In genomic region chr14:61564623-61565091, GRCh38 we compare ENCODE assay signal across 10 cellular contexts.
DNase-seq lines count a peak whose midpoint lies in the region; ATAC-seq and TF ChIP-seq lines count a peak whose summit lies in the region.
"Had no signal": no experiment of that assay in that cellular context is flagged by ENCODE, and none has a peak within 500 bp of the region (broad histone marks: within the 10 kb centered on the region; RNA-seq: fewer than 3 reads in every experiment).

No MANE protein-coding gene starts in this region.

- H3K79me2 ChIP-seq in OCI-LY7 (ENCODE audit: insufficient read depth, low read depth, low read length), result no peaks in the 10 kb centered on the region

- H3K9me3 ChIP-seq in ovary (no peaks in the 10 kb centered on the region), OCI-LY7 (ENCODE audit: low read length) (no peaks in the 10 kb centered on the region)

- no peaks in the 10 kb centered on the region for H3K36me3 ChIP-seq in ovary
- no peaks in the 10 kb centered on the region for H3K36me3 ChIP-seq in OCI-LY7 (ENCODE audit: insufficient read depth, low read length)

- H3K9me2 ChIP-seq in OCI-LY7 (ENCODE audit: insufficient read depth, low read length), result no peaks in the 10 kb centered on the region

- H3K4me3 Mint-ChIP-seq in brain (no peak overlapping the region), mesothelial cell of epicardium (no peak overlapping the region)

- H3K4me1 Mint-ChIP-seq in brain, result peaks cover 48% of the 10 kb centered on the region
- peaks cover 53% of the 10 kb centered on the region for H3K4me1 Mint-ChIP-seq in mesothelial cell of epicardium

- no peaks in the 10 kb centered on the region for H3K36me3 Mint-ChIP-seq in brain
- no peaks in the 10 kb centered on the region for H3K36me3 Mint-ChIP-seq in mesothelial cell of epicardium

- peaks cover 14% of the 10 kb centered on the region for H3K4me1 ChIP-seq in ovary (ENCODE audit: insufficient read depth)
- peaks cover 64% of the 10 kb centered on the region for H3K4me1 ChIP-seq in OCI-LY7 (ENCODE audit: insufficient read depth, low read length, poor library complexity, severe bottlenecking)

- H3K27ac Mint-ChIP-seq in brain (peak overlapping the region in 3 of 5 experiments; percentile 44 to 63 (median 45)), mesothelial cell of epicardium (peak overlapping the region; percentile 11)

- peak; percentile 86 for DNase-seq in AG09309 (ENCODE audit: low read depth)
- DNase-seq in HT1080 (ENCODE audit: low read depth), result peak; percentile 98
- no peak for DNase-seq in mesothelial cell of epicardium (ENCODE audit: low spot score in 2 of 2, unreplicated experiment in 2 of 2)
- DNase-seq in ovary, result no peak
- DNase-seq in OCI-LY7 (ENCODE audit: low spot score), result no peak
- DNase-seq: left ventricle myocardium superior had no signal

- no peaks in the 10 kb centered on the region for H3K27me3 ChIP-seq in ovary

- H3K27me3 Mint-ChIP-seq in brain, result peaks cover 15% of the 10 kb centered on the region
- H3K27me3 Mint-ChIP-seq in mesothelial cell of epicardium (ENCODE audit: low read depth), result no peaks in the 10 kb centered on the region

- H3K4me3 ChIP-seq in AG09309 (ENCODE audit: control insufficient read depth, low read depth, low read length) (no peak overlapping the region), ovary (no peak overlapping the region), OCI-LY7 (ENCODE audit: low read depth, low read length, poor library complexity, severe bottlenecking) (no peak overlapping the region)

- no peak for TF ChIP-seq POLR2A in ovary (IDR thresholded peaks at IDR 0.05)

- H3K27ac ChIP-seq in ovary (no peak overlapping the region), OCI-LY7 (ENCODE audit: low read depth, low read length, poor library complexity, severe bottlenecking) (no peak overlapping the region)

- POLR2A ChIA-PET in OCI-LY7 (lab: Charles Lee), result interaction anchor here (0.6 to 6.8 kb wide), 6 partner anchors 12 to 517 kb away, joined by 3 to 64 read pairs (median 5); no protein-coding TSS in a partner anchor

- no peak for TF ChIP-seq EP300 in ovary (IDR thresholded peaks at IDR 0.05)

- H3K9me3 Mint-ChIP-seq in brain (peaks cover 0 to 5% (median 0%) of the 10 kb centered on the region in 5 experiments), mesothelial cell of epicardium (peaks cover 3% of the 10 kb centered on the region)

- TF ChIP-seq CTCF in AG09309 (IDR thresholded peaks at IDR 0.05; ENCODE audit: control insufficient read depth, insufficient read depth, low read depth, low read length, missing control alignments) (no peak), brain (conservative IDR thresholded peaks at IDR 0.05) (no peak), mesothelial cell of epicardium (IDR thresholded peaks at IDR 0.05; ENCODE audit: unreplicated experiment) (no peak), ovary (IDR thresholded peaks at IDR 0.05) (no peak), OCI-LY7 (conservative IDR thresholded peaks at IDR 0.05; ENCODE audit: low read length) (no peak)

- WGBS in ovary, 3 donors, result 29 to 41% (median 40%) methylated on average over 6 of the region's 6 CpGs

- H4K20me1 ChIP-seq in OCI-LY7 (ENCODE audit: insufficient read depth, low read length), result no peaks in the 10 kb centered on the region

- H3K4me2 ChIP-seq in OCI-LY7 (ENCODE audit: low read length), result no peak overlapping the region

- H2AFZ ChIP-seq in OCI-LY7 (ENCODE audit: low read length), result no peak overlapping the region; the same call in 1 of the 2 replicates

- intact Hi-C loops in ovary (cut with DNase I) (loop anchor here in 1 of 4 donors (5.0 kb wide), 1 partner anchor 853 kb away; no protein-coding TSS in a partner anchor), OCI-LY7 (cut with micrococcal nuclease; ENCODE audit: unreplicated experiment) (loop anchor here (5.0 kb wide), 2 partner anchors 148 to 168 kb away; no protein-coding TSS in a partner anchor)

- no TSS peak for BruUV-seq in OCI-LY7 (replicated peaks; lab: Mats Ljungman, UMichigan)

- ATAC-seq in GM21381 (IDR thresholded peaks at IDR 0.05; ENCODE audit: unreplicated experiment) (no peak), HG03025 (IDR thresholded peaks at IDR 0.05; ENCODE audit: low FRiP score, unreplicated experiment) (no peak)
- ATAC-seq: activated naive CD4-positive, alpha-beta T cell treated with anti-CD3 and anti-CD28 coated beads, Interleukin-2, amount 50 U/mL, for 72 hours; left ventricle myocardium superior had no signal

- CTCF ChIA-PET in OCI-LY7 (lab: Charles Lee; ENCODE audit: unreplicated experiment), result no interaction called here

Comparison
In these comparisons a context has a peak if more than half of its experiments do, and no peak if none do; other contexts are left out.
1. DNase-seq: peak in AG09309 (single experiment) and HT1080 (single experiment); none in mesothelial cell of epicardium (0 of 2), ovary (0 of 5) and OCI-LY7 (single experiment).